ENCODE assay signal across 8 cellular contexts in the genomic region with DNA sequence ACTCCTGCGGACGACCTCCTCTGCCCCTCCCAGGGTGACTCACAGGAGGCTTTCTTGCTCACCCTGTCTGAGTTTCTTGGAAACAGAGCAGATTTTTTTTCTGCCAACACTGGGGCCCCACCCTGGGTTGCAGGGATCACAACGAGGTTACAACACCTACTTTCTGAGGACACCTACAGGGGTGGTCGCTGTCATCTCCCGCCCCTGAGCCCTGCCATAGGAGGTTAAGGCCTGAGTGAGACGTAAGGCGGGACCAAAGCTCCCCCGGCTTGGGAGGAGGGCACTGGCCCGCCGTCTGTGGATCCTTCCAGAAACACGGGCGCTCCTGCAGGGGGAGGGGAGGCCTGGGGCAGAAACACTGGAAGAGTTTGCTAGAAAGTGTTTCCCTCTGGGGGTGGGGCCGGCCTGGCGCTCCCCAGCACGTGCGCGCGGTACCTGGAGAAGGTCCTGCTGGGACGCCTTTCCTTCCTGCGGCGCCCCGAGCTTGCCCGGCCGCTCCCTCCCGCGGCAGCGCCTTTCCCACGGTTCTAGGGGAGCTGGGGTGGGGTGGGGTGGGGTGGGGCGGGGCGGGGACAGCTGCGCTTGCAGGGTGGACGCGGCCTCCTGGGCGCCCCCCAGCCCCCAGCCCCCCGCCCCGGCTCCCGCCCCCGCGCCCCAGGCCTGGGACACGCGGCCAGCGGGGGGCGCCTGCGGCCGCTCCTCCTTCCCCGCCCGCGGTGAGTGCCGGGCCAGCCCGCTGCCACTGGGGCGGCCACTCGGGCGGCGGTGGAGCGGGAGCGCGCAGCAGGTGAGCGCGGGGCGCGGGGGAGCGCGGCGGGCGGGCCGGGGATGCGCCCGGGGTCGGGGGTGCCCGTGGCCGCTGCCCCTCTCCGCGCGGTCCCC. TPM values are rescaled to one million over a fixed set of nuclear protein-coding genes. Genes with fewer than 3 reads are reported as not detected.
DNase-seq lines count a peak whose midpoint lies in the region; ATAC-seq and TF ChIP-seq lines count a peak whose summit lies in the region.

No MANE protein-coding gene starts in this region.

- H3K9me3 ChIP-seq in Panc1 (ENCODE audit: control insufficient read depth, insufficient read depth, low read depth, low read length) = no peaks in the 10 kb centered on the region
- no peaks in the 10 kb centered on the region for H3K9me3 ChIP-seq in heart left ventricle
- H3K9me3 ChIP-seq in psoas muscle = no peaks in the 10 kb centered on the region

- no peaks in the 10 kb centered on the region for H3K27me3 Mint-ChIP-seq in activated naive CD4-positive, alpha-beta T cell treated with anti-CD3 and anti-CD28 coated beads for 36 hours (ENCODE audit: low read depth)

- peak; percentile 80 for ATAC-seq in GM18502 (IDR thresholded peaks at IDR 0.05; ENCODE audit: poor library complexity, unreplicated experiment)
- ATAC-seq in HG03025 (IDR thresholded peaks at IDR 0.05; ENCODE audit: low FRiP score, unreplicated experiment) = peak; percentile 63
- peak; percentile 89 for ATAC-seq in Panc1
- peak in 3 of 4 donors; percentile 66 to 85 (median 79) for ATAC-seq in heart left ventricle
- ATAC-seq in psoas muscle = peak; percentile 61 to 82 (median 74)
- ATAC-seq in GM18873 (IDR thresholded peaks at IDR 0.05; ENCODE audit: low FRiP score, unreplicated experiment) = no peak

- H3K9me3 Mint-ChIP-seq in activated naive CD4-positive, alpha-beta T cell treated with anti-CD3 and anti-CD28 coated beads for 36 hours = no peaks in the 10 kb centered on the region

- H3K27me3 ChIP-seq in Panc1 (ENCODE audit: control insufficient read depth, insufficient read depth, low read length) (no peaks in the 10 kb centered on the region), heart left ventricle (peaks cover 0 to 21% (median 0%) of the 10 kb centered on the region in 9 donors), psoas muscle (ENCODE audit: insufficient read depth in 3 of 3, low read length in 2 of 3) (peaks cover 0 to 8% (median 4%) of the 10 kb centered on the region in 3 donors)

- DNase-seq in 8988T (peak; percentile 96), Panc1 (ENCODE audit: low read depth, low spot score) (no peak), heart left ventricle (peak in 4 of 5 donors; percentile 31 to 61 (median 54)), psoas muscle (peak in 1 of 2 donors; percentile 55)
- peak; percentile 79 for DNase-seq in activated naive CD4-positive, alpha-beta T cell treated with anti-CD3 and anti-CD28 coated beads for 36 hours

- WGBS in heart left ventricle, 4 donors = 2 to 21% (median 5%) methylated on average over 7 to 74 of the region's 74 CpGs
- 1 to 6% (median 4%) methylated on average over 15 to 72 of the region's 74 CpGs for WGBS in psoas muscle, 3 donors

- H3K4me3 ChIP-seq in Panc1 (ENCODE audit: low read depth in 2 of 2, low read length in 2 of 2) (peak overlapping the region; percentile 46 to 50), heart left ventricle (peak overlapping the region in 11 of 12 donors; percentile 33 to 78 (median 59)), psoas muscle (peak overlapping the region; percentile 70)

- CTCF ChIA-PET in Panc1 (lab: Charles Lee) = no interaction called here
- CTCF ChIA-PET in activated naive CD4-positive, alpha-beta T cell treated with anti-CD3 and anti-CD28 coated beads for 36 hours (lab: Charles Lee) = interaction anchor here (0.7 to 1.6 kb wide), 6 partner anchors 38 to 561 kb away, joined by 3 to 7 read pairs (median 4); no protein-coding TSS in a partner anchor

- no peak overlapping the region for H3K27ac Mint-ChIP-seq in activated naive CD4-positive, alpha-beta T cell treated with anti-CD3 and anti-CD28 coated beads for 36 hours

- peaks cover 4% of the 10 kb centered on the region; the same call in 1 of the 2 replicates for H3K4me1 ChIP-seq in Panc1 (ENCODE audit: control insufficient read depth, insufficient read depth, low read length)
- peaks cover 0 to 21% (median 7%) of the 10 kb centered on the region in 12 donors for H3K4me1 ChIP-seq in heart left ventricle
- no peaks in the 10 kb centered on the region for H3K4me1 ChIP-seq in psoas muscle

- intact Hi-C loops in Panc1 (cut with micrococcal nuclease; ENCODE audit: unreplicated experiment) = no loop called here
- intact Hi-C loops in activated naive CD4-positive, alpha-beta T cell treated with anti-CD3 and anti-CD28 coated beads for 36 hours (cut with micrococcal nuclease) = loop anchor here (2.0 kb wide), 1 partner anchor 31 kb away; no protein-coding TSS in a partner anchor
- intact Hi-C loops in heart left ventricle (cut with DNase I) = loop anchor here in 4 of 10 donors (5.0 to 10.0 kb wide), 3 partner anchors 109 to 419 kb away; partner anchors contain the start of gene BRD7 (in 1 of the 4)
- intact Hi-C loops in psoas muscle (cut with DNase I) = loop anchor here in 1 of 2 donors (10.0 kb wide), 1 partner anchor 109 kb away; no protein-coding TSS in a partner anchor

- peaks cover 10% of the 10 kb centered on the region for H3K4me1 Mint-ChIP-seq in activated naive CD4-positive, alpha-beta T cell treated with anti-CD3 and anti-CD28 coated beads for 36 hours (ENCODE audit: low read depth)

- H3K27ac ChIP-seq in Panc1 (ENCODE audit: low read length) (peak overlapping the region; percentile 29; the same call in 1 of the 2 replicates), heart left ventricle (peak overlapping the region in 2 of 12 donors; percentile 12 to 13), psoas muscle (no peak overlapping the region)

- TF ChIP-seq POLR2A in heart left ventricle (IDR thresholded peaks at IDR 0.05) = no peak

- peak; percentile 75; the same call in 1 of the 2 replicates for TF ChIP-seq CTCF in Panc1 (IDR thresholded peaks at IDR 0.05)
- peak in 8 of 12 donors; percentile 8 to 50 (median 36) for TF ChIP-seq CTCF in heart left ventricle (IDR thresholded peaks at IDR 0.05)
- TF ChIP-seq CTCF in psoas muscle (IDR thresholded peaks at IDR 0.05) = peak; percentile 40

- peak overlapping the region; percentile 72 for H3K4me3 Mint-ChIP-seq in activated naive CD4-positive, alpha-beta T cell treated with anti-CD3 and anti-CD28 coated beads for 36 hours

- in situ Hi-C loops in Panc1 (cut with HindIII; ENCODE audit: low pct_unique_long_range_greater_than_20kb, low sequenced_read_pairs) = no loop called here

- H3K36me3 Mint-ChIP-seq in activated naive CD4-positive, alpha-beta T cell treated with anti-CD3 and anti-CD28 coated beads for 36 hours (ENCODE audit: low read depth) = no peaks in the 10 kb centered on the region

- POLR2A ChIA-PET in Panc1 (lab: Charles Lee) = interaction anchor here (0.6 kb wide), 1 partner anchor 419 kb away, joined by 3 read pairs; no protein-coding TSS in a partner anchor

- no peaks in the 10 kb centered on the region for H3K36me3 ChIP-seq in Panc1 (ENCODE audit: control insufficient read depth, insufficient read depth, low read length)
- no peaks in the 10 kb centered on the region for H3K36me3 ChIP-seq in heart left ventricle
- H3K36me3 ChIP-seq in psoas muscle (ENCODE audit: insufficient read depth in 1 of 2, low read depth in 1 of 2) = no peaks in the 10 kb centered on the region

- BruUV-seq in Panc1 (replicated peaks; lab: Mats Ljungman, UMichigan) = no TSS peak

RNA-seq across cellular contexts. Expression of gene ADCY7, which starts 20.7 kb away (rescaled TPM):
- total RNA-seq in Panc1 (2021; ENCODE audit: unreplicated experiment) = 6.3 TPM
- 8.9 TPM for polyA plus RNA-seq in Panc1 (2012; ENCODE audit: insufficient read length)
- total RNA-seq in activated naive CD4-positive, alpha-beta T cell treated with anti-CD3 and anti-CD28 coated beads for 36 hours = 10 to 100 TPM; 73.4 to 89.6 TPM
- 10 to 100 TPM in 3 of 9 donors, 1 to 10 TPM in 6; 3.2 to 46.7 (median 9.0) TPM for total RNA-seq in heart left ventricle
- polyA plus RNA-seq in heart left ventricle = 1 to 10 TPM; 3.8 to 5.3 TPM
- 1 to 10 TPM; 3.1 to 5.5 (median 4.2) TPM for total RNA-seq in psoas muscle
- polyA plus RNA-seq in psoas muscle = 1 to 10 TPM in 2 of 3 donors, under 1 TPM in 1; 0.34 to 1.5 (median 1.1) TPM
